Comparison of ENCODE assay signal across 8 cellular contexts in genomic region chr12:128818065-128819022, GRCh38. TPM values are rescaled to one million over a fixed set of nuclear protein-coding genes. Genes with fewer than 3 reads are reported as not detected.
DNase-seq lines count a peak whose midpoint lies in the region; ATAC-seq and TF ChIP-seq lines count a peak whose summit lies in the region.

No MANE protein-coding gene starts in this region.

- in situ Hi-C loops in Caki2 (cut with HindIII; ENCODE audit: low pct_unique_long_range_greater_than_20kb, low sequenced_read_pairs) = no loop called here

- H3K27me3 Mint-ChIP-seq in central memory CD8-positive, alpha-beta T cell = no peaks in the 10 kb centered on the region
- no peaks in the 10 kb centered on the region for H3K27me3 Mint-ChIP-seq in naive thymus-derived CD8-positive, alpha-beta T cell

- ATAC-seq in HG03575 (IDR thresholded peaks at IDR 0.05; ENCODE audit: extremely low read depth, insufficient number of reproducible peaks, low FRiP score, unreplicated experiment) = peak; percentile 25
- ATAC-seq in central memory CD8-positive, alpha-beta T cell (replicated peaks; ENCODE audit: extremely low read depth, poor library complexity, severe bottlenecking) = no peak
- ATAC-seq in naive thymus-derived CD8-positive, alpha-beta T cell = no peak

- H3K36me3 Mint-ChIP-seq in central memory CD8-positive, alpha-beta T cell (ENCODE audit: insufficient read depth) = peaks cover 17% of the 10 kb centered on the region
- H3K36me3 Mint-ChIP-seq in naive thymus-derived CD8-positive, alpha-beta T cell = peaks cover 6 to 23% (median 7%) of the 10 kb centered on the region in 3 donors

- peak overlapping the region; percentile 43 for H3K4me3 Mint-ChIP-seq in central memory CD8-positive, alpha-beta T cell
- peak overlapping the region in 5 of 10 donors; percentile 2 to 45 (median 15) for H3K4me3 Mint-ChIP-seq in naive thymus-derived CD8-positive, alpha-beta T cell

- POLR2A ChIA-PET in naive thymus-derived CD8-positive, alpha-beta T cell (lab: Charles Lee) = no interaction called here

- no peaks in the 10 kb centered on the region for H3K9me3 Mint-ChIP-seq in central memory CD8-positive, alpha-beta T cell
- H3K9me3 Mint-ChIP-seq in naive thymus-derived CD8-positive, alpha-beta T cell = no peaks in the 10 kb centered on the region

- TF ChIP-seq CTCF in GM20000 (IDR thresholded peaks at IDR 0.05; ENCODE audit: extremely low read depth, missing control alignments) = no peak

- DNase-seq in Caki2 (ENCODE audit: low read depth) (peak; percentile 41), GM20000 (ENCODE audit: low spot score) (peak; percentile 60), HuH-7.5 (ENCODE audit: low spot score) (no peak), activated gamma-delta T cell treated with Interleukin-2 at 50 U/mL for 16 hours (no peak), NCI-H2171 (lab: John Stamatoyannopoulos, UW) (no peak)
- no peak for DNase-seq in central memory CD8-positive, alpha-beta T cell (ENCODE audit: low spot score in 2 of 2)
- DNase-seq in naive thymus-derived CD8-positive, alpha-beta T cell = no peak

- peak overlapping the region; percentile 75 for H3K27ac Mint-ChIP-seq in central memory CD8-positive, alpha-beta T cell (ENCODE audit: low read depth)
- peak overlapping the region in 8 of 10 donors; percentile 9 to 84 (median 38) for H3K27ac Mint-ChIP-seq in naive thymus-derived CD8-positive, alpha-beta T cell

- H3K4me1 Mint-ChIP-seq in central memory CD8-positive, alpha-beta T cell = peaks cover 69% of the 10 kb centered on the region
- H3K4me1 Mint-ChIP-seq in naive thymus-derived CD8-positive, alpha-beta T cell = peaks cover 22 to 87% (median 66%) of the 10 kb centered on the region in 4 donors

RNA-seq across cellular contexts. Expression of gene SLC15A4, which starts 5.4 kb away (rescaled TPM):
- 35.9 and 46.4 TPM in 2 replicates for total RNA-seq in Caki2 (2014; rRNA removed; shearing (Covaris generic); ENCODE audit: low replicate concordance)
- total RNA-seq in naive thymus-derived CD8-positive, alpha-beta T cell = 10 to 100 TPM; 16.1 to 17.9 TPM
- polyA plus RNA-seq in naive thymus-derived CD8-positive, alpha-beta T cell = 10 to 100 TPM in 1 of 3 donors, 1 to 10 TPM in 2; 2.1 to 14.3 (median 6.1) TPM

RNA-seq across cellular contexts. Expression of gene GLT1D1, which starts 34.9 kb away (rescaled TPM):
- 0.07 and 3.6 TPM in 2 replicates for total RNA-seq in Caki2 (2014; rRNA removed; shearing (Covaris generic); ENCODE audit: low replicate concordance)
- total RNA-seq in naive thymus-derived CD8-positive, alpha-beta T cell = not detected
- polyA plus RNA-seq in naive thymus-derived CD8-positive, alpha-beta T cell = not detected

Comparison
In these comparisons a context has a peak if more than half of its experiments do, and no peak if none do; other contexts are left out.
1. DNase-seq: peak in Caki2 (single experiment) and GM20000 (single experiment); none in central memory CD8-positive, alpha-beta T cell (0 of 2), naive thymus-derived CD8-positive, alpha-beta T cell (0 of 10), HuH-7.5 (single experiment), activated gamma-delta T cell treated with Interleukin-2 at 50 U/mL for 16 hours (single experiment) and NCI-H2171 (single experiment).